ENCODE assay signal across 8 cellular contexts in genomic region chr21:46605759-46606426, GRCh38. TPM values are rescaled to one million over a fixed set of nuclear protein-coding genes. Genes with fewer than 3 reads are reported as not detected.
A peak's percentile ranks its signal among the peaks of the same experiment; 100 is the strongest.
DNase-seq lines count a peak whose midpoint lies in the region; ATAC-seq and TF ChIP-seq lines count a peak whose summit lies in the region.

No MANE protein-coding gene starts in this region.

- no peaks in the 10 kb centered on the region for H3K27me3 ChIP-seq in lower lobe of right lung (ENCODE audit: low read depth)
- H3K27me3 ChIP-seq in upper lobe of right lung, result no peaks in the 10 kb centered on the region

- H3K27ac ChIP-seq in lower lobe of right lung (peak overlapping the region; percentile 48), upper lobe of right lung (peak overlapping the region; percentile 25)

- no peak for TF ChIP-seq CTCF in lower lobe of right lung (IDR thresholded peaks at IDR 0.05)
- TF ChIP-seq CTCF in upper lobe of right lung (IDR thresholded peaks at IDR 0.05), result no peak
- no peak for TF ChIP-seq CTCF in type B pancreatic cell (conservative IDR thresholded peaks at IDR 0.05)

- H3K27me3 Mint-ChIP-seq in activated CD8-positive, alpha-beta memory T cell treated with anti-CD3 and anti-CD28 coated beads, Interleukin-2, amount 10 ng/mL, durations not matched to agents 7 days and 5 days, result no peaks in the 10 kb centered on the region
- peaks cover 7% of the 10 kb centered on the region for H3K27me3 Mint-ChIP-seq in type B pancreatic cell

- peak; percentile 76 for DNase-seq in CD1c-positive myeloid dendritic cell (ENCODE audit: extremely low spot score)
- DNase-seq in activated CD8-positive, alpha-beta memory T cell treated with anti-CD3 and anti-CD28 coated beads, Interleukin-2, amount 10 ng/mL, durations not matched to agents 7 days and 5 days, result peak; percentile 87
- peak; percentile 81 for DNase-seq in lower lobe of right lung
- DNase-seq in upper lobe of right lung, result peak; percentile 74
- DNase-seq in type B pancreatic cell (ENCODE audit: extremely low spot score, unreplicated experiment), result no peak
- DNase-seq in cerebellar cortex (ENCODE audit: low spot score), result no peak
- DNase-seq in NCI-H187 treated with DMSO at 0.1 percent for 48 hours (lab: John Stamatoyannopoulos, UW), result no peak

- H3K4me1 Mint-ChIP-seq in activated CD8-positive, alpha-beta memory T cell treated with anti-CD3 and anti-CD28 coated beads, Interleukin-2, amount 10 ng/mL, durations not matched to agents 7 days and 5 days, result peaks cover 44% of the 10 kb centered on the region
- H3K4me1 Mint-ChIP-seq in type B pancreatic cell (ENCODE audit: unreplicated experiment), result peaks cover 20% of the 10 kb centered on the region

- CTCF ChIA-PET in activated CD8-positive, alpha-beta memory T cell treated with anti-CD3 and anti-CD28 coated beads, Interleukin-2, amount 10 ng/mL, durations not matched to agents 7 days and 5 days (lab: Charles Lee), result interaction anchor here (0.9 to 1.4 kb wide), 3 partner anchors 15 to 28 kb away, joined by 3 to 6 read pairs (median 4); no protein-coding TSS in a partner anchor

- peak overlapping the region; percentile 75 for H3K27ac Mint-ChIP-seq in activated CD8-positive, alpha-beta memory T cell treated with anti-CD3 and anti-CD28 coated beads, Interleukin-2, amount 10 ng/mL, durations not matched to agents 7 days and 5 days
- H3K27ac Mint-ChIP-seq in type B pancreatic cell, result no peak overlapping the region

- H3K4me3 ChIP-seq in lower lobe of right lung (no peak overlapping the region), upper lobe of right lung (no peak overlapping the region)

- H3K36me3 ChIP-seq in lower lobe of right lung, result no peaks in the 10 kb centered on the region
- H3K36me3 ChIP-seq in upper lobe of right lung, result no peaks in the 10 kb centered on the region

- no peaks in the 10 kb centered on the region for H3K9me3 Mint-ChIP-seq in activated CD8-positive, alpha-beta memory T cell treated with anti-CD3 and anti-CD28 coated beads, Interleukin-2, amount 10 ng/mL, durations not matched to agents 7 days and 5 days (ENCODE audit: low read depth)
- H3K9me3 Mint-ChIP-seq in type B pancreatic cell, result no peaks in the 10 kb centered on the region

- peak; percentile 54 for ATAC-seq in HG03342 (IDR thresholded peaks at IDR 0.05; ENCODE audit: unreplicated experiment)
- peak; percentile 97 for ATAC-seq in activated CD8-positive, alpha-beta memory T cell treated with anti-CD3 and anti-CD28 coated beads, Interleukin-2, amount 10 ng/mL, durations not matched to agents 7 days and 5 days
- ATAC-seq in lower lobe of right lung, result peak; percentile 82 to 91
- peak; percentile 95 for ATAC-seq in upper lobe of right lung

- peaks cover 23% of the 10 kb centered on the region for H3K4me1 ChIP-seq in lower lobe of right lung
- H3K4me1 ChIP-seq in upper lobe of right lung, result peaks cover 15% of the 10 kb centered on the region

- no peaks in the 10 kb centered on the region for H3K9me3 ChIP-seq in lower lobe of right lung
- no peaks in the 10 kb centered on the region for H3K9me3 ChIP-seq in upper lobe of right lung

- peaks cover 3% of the 10 kb centered on the region for H3K36me3 Mint-ChIP-seq in activated CD8-positive, alpha-beta memory T cell treated with anti-CD3 and anti-CD28 coated beads, Interleukin-2, amount 10 ng/mL, durations not matched to agents 7 days and 5 days
- no peaks in the 10 kb centered on the region for H3K36me3 Mint-ChIP-seq in type B pancreatic cell

- H3K4me3 Mint-ChIP-seq in activated CD8-positive, alpha-beta memory T cell treated with anti-CD3 and anti-CD28 coated beads, Interleukin-2, amount 10 ng/mL, durations not matched to agents 7 days and 5 days, result no peak overlapping the region
- no peak overlapping the region for H3K4me3 Mint-ChIP-seq in type B pancreatic cell

- intact Hi-C loops in lower lobe of right lung (cut with DNase I), result no loop called here
- intact Hi-C loops in upper lobe of right lung (cut with DNase I), result no loop called here

RNA-seq across cellular contexts. Expression of gene S100B, which starts 1.0 kb away (rescaled TPM):
- 1 to 10 TPM in 1 of 2 experiments, under 1 TPM in 1; 0.77 to 1.5 TPM for total RNA-seq in activated CD8-positive, alpha-beta memory T cell treated with anti-CD3 and anti-CD28 coated beads, Interleukin-2, amount 10 ng/mL, durations not matched to agents 7 days and 5 days
- 4.5 TPM for total RNA-seq in lower lobe of right lung
- 4.5 TPM for total RNA-seq in upper lobe of right lung
- total RNA-seq in type B pancreatic cell (ENCODE audit: low replicate concordance), result 5.5 TPM in 1 of 2 replicates, not detected in the other

RNA-seq across cellular contexts. Expression of gene PRMT2, which starts 29.6 kb away (rescaled TPM):
- 100 to 1,000 TPM in 1 of 2 experiments, 10 to 100 TPM in 1; 99.7 to 107 TPM for total RNA-seq in activated CD8-positive, alpha-beta memory T cell treated with anti-CD3 and anti-CD28 coated beads, Interleukin-2, amount 10 ng/mL, durations not matched to agents 7 days and 5 days
- total RNA-seq in lower lobe of right lung (121 TPM), upper lobe of right lung (114 TPM), type B pancreatic cell (ENCODE audit: low replicate concordance) (63.4 and 74.8 TPM in 2 replicates)

Comparison
In these comparisons a context has a peak if more than half of its experiments do, and no peak if none do; other contexts are left out.
1. DNase-seq: peak in CD1c-positive myeloid dendritic cell (single experiment), activated CD8-positive, alpha-beta memory T cell treated with anti-CD3 and anti-CD28 coated beads, Interleukin-2, amount 10 ng/mL, durations not matched to agents 7 days and 5 days (single experiment), lower lobe of right lung (single experiment) and upper lobe of right lung (single experiment); none in type B pancreatic cell (single experiment), cerebellar cortex (single experiment) and NCI-H187 treated with DMSO at 0.1 percent for 48 hours (single experiment).
2. Peak in every context shown above with its lines, with median percentiles within 50 percentile points of each other: ATAC-seq.